2 cellular contexts compared by ENCODE assay signal in genomic region chr2:188130317-188130716, GRCh38.
TF ChIP-seq lines count a peak whose summit lies in the region.

No MANE protein-coding gene starts in this region.

TF ChIP-seq in HepG2, 621 proteins besides CTCF, POLR2A, EP300 and RAD21 (continued from another document):
- no peak for TF ChIP-seq AFF4 (CRISPR knock-in tag; IDR thresholded peaks at IDR 0.05)
- no peak for TF ChIP-seq NFATC3 (CRISPR knock-in tag; IDR thresholded peaks at IDR 0.05)
- no peak for TF ChIP-seq ONECUT2 (CRISPR knock-in tag; IDR thresholded peaks at IDR 0.05)
- no peak for TF ChIP-seq HOXA5 (CRISPR knock-in tag; IDR thresholded peaks at IDR 0.05)
- no peak for TF ChIP-seq BRF2 (CRISPR knock-in tag; IDR thresholded peaks at IDR 0.05)
- TF ChIP-seq E2F1 (CRISPR knock-in tag; IDR thresholded peaks at IDR 0.05) = no peak

TF ChIP-seq in WTC11, 78 proteins besides CTCF, POLR2A, EP300 and RAD21 (continued from another document):
- TF ChIP-seq ZSCAN18 (CRISPR knock-in tag; IDR thresholded peaks at IDR 0.05) = no peak
